8 cellular contexts compared by ENCODE assay signal in the genomic region with DNA sequence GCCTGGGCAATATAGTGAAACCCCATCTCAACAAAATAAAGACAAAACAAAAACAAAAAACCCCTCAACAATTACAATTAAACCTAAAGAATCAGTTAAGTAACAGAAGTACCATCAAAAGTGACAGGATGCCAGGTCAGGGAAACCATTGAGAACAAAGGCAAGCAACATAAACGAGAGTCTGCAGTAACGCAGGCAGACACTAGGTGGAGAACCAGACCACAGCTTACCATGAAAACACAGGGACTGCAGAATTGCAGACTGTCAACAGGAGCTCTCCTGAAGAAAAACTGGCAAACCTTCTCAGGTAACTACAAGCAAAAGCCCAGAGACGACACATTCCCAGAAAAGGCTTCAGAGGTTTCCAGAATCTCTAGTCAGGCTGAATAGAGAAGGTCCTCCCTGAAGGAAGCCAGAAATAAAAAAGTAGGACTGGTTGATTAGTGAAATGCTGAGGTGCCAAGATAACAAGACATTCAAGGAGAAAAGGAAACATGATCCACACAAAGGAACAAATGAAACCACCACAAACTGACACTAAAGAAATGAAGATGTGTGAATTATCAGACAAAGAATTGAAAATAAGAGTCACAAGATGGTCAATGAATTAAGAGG. TPM values are rescaled to one million over a fixed set of nuclear protein-coding genes. Genes with fewer than 3 reads are reported as not detected.
DNase-seq lines count a peak whose midpoint lies in the region; ATAC-seq and TF ChIP-seq lines count a peak whose summit lies in the region.

No MANE protein-coding gene starts in this region.

- CTCF ChIA-PET in RWPE1 (lab: Yijun Ruan, JAX) = interaction anchor here (0.6 to 1.0 kb wide), 8 partner anchors 13 to 687 kb away, joined by 3 to 4 read pairs (median 4); a partner anchor contains a TSS

- H3K27ac Mint-ChIP-seq in activated T-helper 17 cell treated with anti-CD3 and anti-CD28 coated beads, Interleukin-2, amount 50 U/mL, for 72 hours = no peak overlapping the region

- WGBS in suprapubic skin = 1% methylated on average over 3 of the region's 3 CpGs

- H3K27ac ChIP-seq in RWPE1 (no peak overlapping the region), neutrophil (no peak overlapping the region), suprapubic skin (no peak overlapping the region)

- H3K4me1 Mint-ChIP-seq in activated T-helper 17 cell treated with anti-CD3 and anti-CD28 coated beads, Interleukin-2, amount 50 U/mL, for 72 hours = peaks cover 6% of the 10 kb centered on the region

- POLR2A ChIA-PET in RWPE1 (lab: Yijun Ruan, JAX; ENCODE audit: low non-redundant PET) = no interaction called here

- peaks cover 2% of the 10 kb centered on the region for H3K9me3 ChIP-seq in neutrophil
- peaks cover 9% of the 10 kb centered on the region for H3K9me3 ChIP-seq in suprapubic skin

- DNase-seq in DMS79 treated with DMSO at 0.1 percent for 48 hours (lab: John Stamatoyannopoulos, UW) (peak; percentile 93), M059J (ENCODE audit: low read depth) (peak; percentile 74), RWPE1 (ENCODE audit: low spot score) (peak; percentile 56), fibroblast of pulmonary artery (ENCODE audit: low read depth) (peak; percentile 89), suprapubic skin (ENCODE audit: low spot score in 2 of 2) (peak in 1 of 2 donors; percentile 80)

- H3K27me3 ChIP-seq in neutrophil (no peaks in the 10 kb centered on the region), suprapubic skin (no peaks in the 10 kb centered on the region)

- peak overlapping the region; percentile 91 for H3K4me3 Mint-ChIP-seq in activated T-helper 17 cell treated with anti-CD3 and anti-CD28 coated beads, Interleukin-2, amount 50 U/mL, for 72 hours

- H3K4me1 ChIP-seq in neutrophil (ENCODE audit: control insufficient read depth in 1 of 2, insufficient read depth in 1 of 2, low read depth in 1 of 2, low read length in 1 of 2) (peaks cover 29 to 31% of the 10 kb centered on the region in 2 experiments), suprapubic skin (peaks cover 22% of the 10 kb centered on the region)

- peaks cover 16% of the 10 kb centered on the region for H3K9me3 Mint-ChIP-seq in activated T-helper 17 cell treated with anti-CD3 and anti-CD28 coated beads, Interleukin-2, amount 50 U/mL, for 72 hours

- no peaks in the 10 kb centered on the region for H3K27me3 Mint-ChIP-seq in activated T-helper 17 cell treated with anti-CD3 and anti-CD28 coated beads, Interleukin-2, amount 50 U/mL, for 72 hours

- no peak for TF ChIP-seq EP300 in suprapubic skin (IDR thresholded peaks at IDR 0.05)

- H3K36me3 ChIP-seq in neutrophil (peaks cover 7% of the 10 kb centered on the region), suprapubic skin (peaks cover 11% of the 10 kb centered on the region)

- TF ChIP-seq CTCF in RWPE1 (conservative IDR thresholded peaks at IDR 0.05; ENCODE audit: low read depth) (peak; percentile 63), fibroblast of pulmonary artery (IDR thresholded peaks at IDR 0.05; ENCODE audit: low read length, missing control alignments) (peak; percentile 99), neutrophil (IDR thresholded peaks at IDR 0.05) (peak; percentile 79), suprapubic skin (IDR thresholded peaks at IDR 0.05) (peak; percentile 87 to 91)

- peak; percentile 35 for ATAC-seq in activated T-helper 17 cell treated with anti-CD3 and anti-CD28 coated beads, Interleukin-2, amount 50 U/mL, for 72 hours (replicated peaks)
- ATAC-seq in GM21528 (IDR thresholded peaks at IDR 0.05; ENCODE audit: low FRiP score, unreplicated experiment) = no peak

- peaks cover 33% of the 10 kb centered on the region for H3K36me3 Mint-ChIP-seq in activated T-helper 17 cell treated with anti-CD3 and anti-CD28 coated beads, Interleukin-2, amount 50 U/mL, for 72 hours (ENCODE audit: low read depth)

- no peak for TF ChIP-seq POLR2A in suprapubic skin (IDR thresholded peaks at IDR 0.05)

- H3K4me3 ChIP-seq in fibroblast of pulmonary artery (replicated peaks; ENCODE audit: low read depth, low read length) (no peak overlapping the region), neutrophil (ENCODE audit: low read depth in 1 of 2, low read length in 1 of 2) (no peak overlapping the region), suprapubic skin (no peak overlapping the region)

RNA-seq across cellular contexts. Expression of a gene that starts 2.2 kb away (rescaled TPM):
- 1.1 and 8.2 TPM in 2 replicates for total RNA-seq in M059J (2014; rRNA removed; shearing (Covaris generic))
- 1 to 10 TPM; 1.4 to 2.9 TPM for total RNA-seq in activated T-helper 17 cell treated with anti-CD3 and anti-CD28 coated beads, Interleukin-2, amount 50 U/mL, for 72 hours
- total RNA-seq in suprapubic skin = 10 to 100 TPM in 2 of 4 donors, 1 to 10 TPM in 2; 2.6 to 17.0 (median 7.6) TPM

RNA-seq across cellular contexts. Expression of a gene that starts 36.5 kb away (rescaled TPM):
- 11.2 and 16.2 TPM in 2 replicates for total RNA-seq in M059J (2014; rRNA removed; shearing (Covaris generic))
- 1 to 10 TPM; 3.2 to 5.3 TPM for total RNA-seq in activated T-helper 17 cell treated with anti-CD3 and anti-CD28 coated beads, Interleukin-2, amount 50 U/mL, for 72 hours
- 10 to 100 TPM in 2 of 4 donors, 1 to 10 TPM in 2; 4.3 to 16.6 (median 8.1) TPM for total RNA-seq in suprapubic skin

RNA-seq across cellular contexts. Expression of a gene that starts 59.3 kb away (rescaled TPM):
- 6.4 and 7.7 TPM in 2 replicates for total RNA-seq in M059J (2014; rRNA removed; shearing (Covaris generic))
- total RNA-seq in activated T-helper 17 cell treated with anti-CD3 and anti-CD28 coated beads, Interleukin-2, amount 50 U/mL, for 72 hours = 1 to 10 TPM; 1.3 to 7.3 TPM
- total RNA-seq in suprapubic skin = 10 to 100 TPM; 11.1 to 24.3 (median 18.3) TPM
